1 cellular context compared by ENCODE assay signal in genomic region chr1:47252369-47252768, GRCh38.
TF ChIP-seq lines count a peak whose summit lies in the region.

No MANE protein-coding gene starts in this region.

TF ChIP-seq in K562, 482 proteins besides CTCF, POLR2A, EP300 and RAD21:
- TF ChIP-seq THRA (IDR thresholded peaks at IDR 0.05) (no peak), MLX (CRISPR knock-in tag; conservative IDR thresholded peaks at IDR 0.05) (no peak), PKNOX1 (IDR thresholded peaks at IDR 0.05) (peak; percentile 61), GABPB1 (CRISPR knock-in tag; IDR thresholded peaks at IDR 0.05) (no peak), POLR2H (tag; IDR thresholded peaks at IDR 0.05; ENCODE audit: low read depth) (peak; percentile 34; the same call in 1 of the 2 replicates), XRCC5 (IDR thresholded peaks at IDR 0.05; ENCODE audit: low read depth, low read length) (no peak), C11orf30 (IDR thresholded peaks at IDR 0.05; ENCODE audit: low read depth) (no peak), ZBED1 (IDR thresholded peaks at IDR 0.05) (no peak), DIDO1 (tag; IDR thresholded peaks at IDR 0.05; ENCODE audit: low read depth) (no peak), CREBBP (IDR thresholded peaks at IDR 0.05; ENCODE audit: low read depth, low read length) (no peak), ZNF696 (CRISPR knock-in tag; conservative IDR thresholded peaks at IDR 0.05) (no peak), FOXA1 (IDR thresholded peaks at IDR 0.05; ENCODE audit: borderline replicate concordance) (no peak), NFIX (CRISPR knock-in tag; IDR thresholded peaks at IDR 0.05; ENCODE audit: low read depth) (no peak), PBX2 (CRISPR knock-in tag; IDR thresholded peaks at IDR 0.05; ENCODE audit: low read depth) (no peak), PBX2 (tag; conservative IDR thresholded peaks at IDR 0.05; ENCODE audit: low read depth) (peak; percentile 70), KDM1A (IDR thresholded peaks at IDR 0.05) (no peak), MYNN (IDR thresholded peaks at IDR 0.05) (no peak), MYNN (CRISPR knock-in tag; IDR thresholded peaks at IDR 0.05) (no peak), JUND (IDR thresholded peaks at IDR 0.05; ENCODE audit: borderline replicate concordance, low read depth, low read length) (peak; percentile 49; the same call in 1 of the 2 replicates), JUND (tag; IDR thresholded peaks at IDR 0.05; ENCODE audit: borderline replicate concordance, low read depth, low read length) (peak; percentile 74; the same call in 2 of the 3 replicates), FOXO4 (CRISPR knock-in tag; IDR thresholded peaks at IDR 0.05) (no peak), GABPA (tag; conservative IDR thresholded peaks at IDR 0.05; ENCODE audit: low read depth) (no peak), CTBP1 (IDR thresholded peaks at IDR 0.05; ENCODE audit: borderline replicate concordance) (no peak), ATF6 (CRISPR knock-in tag; IDR thresholded peaks at IDR 0.05) (no peak), ARID3A (IDR thresholded peaks at IDR 0.05; ENCODE audit: borderline replicate concordance, low read depth, low read length) (no peak), ZNF785 (CRISPR knock-in tag; IDR thresholded peaks at IDR 0.05) (no peak), NCOA1 (IDR thresholded peaks at IDR 0.05; ENCODE audit: low read depth) (no peak), SRSF7 (optimal IDR thresholded peaks at IDR 0.05; ENCODE audit: low read depth, low read length) (no peak), MEIS2 (IDR thresholded peaks at IDR 0.05; ENCODE audit: partially characterized antibody) (peak; percentile 68), ZBTB9 (CRISPR knock-in tag; IDR thresholded peaks at IDR 0.05) (no peak), FOSL1 (tag; conservative IDR thresholded peaks at IDR 0.05) (peak; percentile 62), RB1 (IDR thresholded peaks at IDR 0.05; ENCODE audit: low read depth) (no peak), RNF219 (CRISPR knock-in tag; IDR thresholded peaks at IDR 0.05) (no peak), ATF3 (IDR thresholded peaks at IDR 0.05) (peak; percentile 65), ATF3 (CRISPR knock-in tag; conservative IDR thresholded peaks at IDR 0.05) (no peak)
